ENCODE assay signal across 26 cellular contexts in genomic region chrX:72693477-72693876, GRCh38. TPM values are rescaled to one million over a fixed set of nuclear protein-coding genes. Genes with fewer than 3 reads are reported as not detected.
DNase-seq lines count a peak whose midpoint lies in the region; ATAC-seq, FAIRE-seq and TF ChIP-seq lines count a peak whose summit lies in the region.
"Had no signal": no experiment of that assay in that cellular context is flagged by ENCODE, and none has a peak within 500 bp of the region (broad histone marks: within the 10 kb centered on the region; RNA-seq: fewer than 3 reads in every experiment).

No MANE protein-coding gene starts in this region.

- H3K27me3 Mint-ChIP-seq in endodermal cell (ENCODE audit: insufficient read depth): no peaks in the 10 kb centered on the region
- H3K27me3 Mint-ChIP-seq: CD4-positive, alpha-beta T cell had no signal

- peaks cover 0 to 6% (median 0%) of the 10 kb centered on the region in 9 donors for H3K36me3 ChIP-seq in heart right ventricle
- H3K36me3 ChIP-seq in endodermal cell (ENCODE audit: control insufficient read depth, insufficient read depth, low read length): no peaks in the 10 kb centered on the region
- peaks cover 0 to 10% of the 10 kb centered on the region in 2 donors for H3K36me3 ChIP-seq in gastrocnemius medialis
- H3K36me3 ChIP-seq in small intestine (ENCODE audit: control insufficient read depth in 2 of 2, insufficient read depth in 2 of 2, low read length in 2 of 2): no peaks in the 10 kb centered on the region
- H3K36me3 ChIP-seq: BE2C; BLaER1 treated with 17β-estradiol and CSF1 and Interleukin-3, amounts not matched to agents 10 nM and 100 nM had no signal

- H3K9me3 ChIP-seq in heart right ventricle (no peaks in the 10 kb centered on the region), endodermal cell (ENCODE audit: control insufficient read depth, low read length) (no peaks in the 10 kb centered on the region), gastrocnemius medialis (no peaks in the 10 kb centered on the region), small intestine (ENCODE audit: control insufficient read depth, low read depth) (no peaks in the 10 kb centered on the region)
- H3K9me3 ChIP-seq: A549; BE2C; BLaER1 treated with 17β-estradiol and CSF1 and Interleukin-3, amounts not matched to agents 10 nM and 100 nM; HAP-1 had no signal

- no peak overlapping the region for H3K27ac Mint-ChIP-seq in endodermal cell
- H3K27ac Mint-ChIP-seq: CD14-positive monocyte; CD4-positive, alpha-beta T cell; CD8-positive, alpha-beta memory T cell; HFFc6 had no signal

- no peak overlapping the region for H3K4me3 Mint-ChIP-seq in endodermal cell
- H3K4me3 Mint-ChIP-seq: CD14-positive monocyte; CD4-positive, alpha-beta T cell; CD8-positive, alpha-beta memory T cell; HFFc6 had no signal

- in situ Hi-C loops in gastrocnemius medialis (cut with MboI; ENCODE audit: low sequenced_read_pairs in 4 of 4): no loop called here

- H3K4me1 Mint-ChIP-seq in endodermal cell: peaks cover 12% of the 10 kb centered on the region
- H3K4me1 Mint-ChIP-seq: CD14-positive monocyte; CD8-positive, alpha-beta memory T cell had no signal

- peaks cover 0 to 14% (median 0%) of the 10 kb centered on the region in 7 donors for H3K27me3 ChIP-seq in heart right ventricle
- no peaks in the 10 kb centered on the region for H3K27me3 ChIP-seq in endodermal cell (ENCODE audit: control insufficient read depth, insufficient read depth, low read length, poor library complexity, severe bottlenecking)
- no peaks in the 10 kb centered on the region for H3K27me3 ChIP-seq in gastrocnemius medialis
- H3K27me3 ChIP-seq in small intestine (ENCODE audit: control insufficient read depth in 2 of 2, insufficient read depth in 2 of 2, low read length in 2 of 2): no peaks in the 10 kb centered on the region
- H3K27me3 ChIP-seq: BE2C had no signal

- peaks cover 35% of the 10 kb centered on the region for H3K9me3 Mint-ChIP-seq in endodermal cell
- H3K9me3 Mint-ChIP-seq: CD14-positive monocyte; CD4-positive, alpha-beta T cell; CD8-positive, alpha-beta memory T cell; HFFc6 had no signal

- H3K9ac ChIP-seq in endodermal cell (ENCODE audit: extremely low read depth, low read length, poor library complexity, severe bottlenecking): no peak overlapping the region
- H3K9ac ChIP-seq: BLaER1 treated with 17β-estradiol and CSF1 and Interleukin-3, amounts not matched to agents 10 nM and 100 nM had no signal

- TF ChIP-seq CTCF in heart right ventricle (IDR thresholded peaks at IDR 0.05) (no peak), endodermal cell (conservative IDR thresholded peaks at IDR 0.05) (no peak), gastrocnemius medialis (IDR thresholded peaks at IDR 0.05 in 4 of 5, conservative IDR thresholded peaks at IDR 0.05 in 1 of 5) (no peak)

- WGBS in heart right ventricle, 2 donors: 79 to 86% methylated on average over 1 of the region's 1 CpG
- no CpG with 5 or more reads among the region's 1 CpG for WGBS in endodermal cell (ENCODE audit: insufficient coverage in 1 of 2, insufficient read length in 1 of 2), 2 experiments
- whole genome bisulfite sequencing in small intestine, 3 donors: 54 to 86% (median 80%) methylated on average over 1 of the region's 1 CpG

- H3K27ac ChIP-seq in heart right ventricle: peak overlapping the region in 1 of 10 donors; percentile 10
- no peak overlapping the region for H3K27ac ChIP-seq in endodermal cell (ENCODE audit: low read depth, low read length)
- H3K27ac ChIP-seq in gastrocnemius medialis: peak overlapping the region; percentile 48 to 79 (median 63)
- no peak overlapping the region for H3K27ac ChIP-seq in small intestine (ENCODE audit: low read depth in 1 of 2, low read length in 1 of 2)
- H3K27ac ChIP-seq: BLaER1 treated with 17β-estradiol and CSF1 and Interleukin-3, amounts not matched to agents 10 nM and 100 nM had no signal

- peaks cover 0 to 4% (median 0%) of the 10 kb centered on the region in 9 donors for H3K4me1 ChIP-seq in heart right ventricle
- no peaks in the 10 kb centered on the region for H3K4me1 ChIP-seq in endodermal cell (ENCODE audit: control insufficient read depth, insufficient read depth, low read length)
- peaks cover 3 to 14% of the 10 kb centered on the region in 2 donors for H3K4me1 ChIP-seq in gastrocnemius medialis
- H3K4me1 ChIP-seq in small intestine (ENCODE audit: control insufficient read depth in 2 of 2, insufficient read depth in 1 of 2, low read depth in 1 of 2, low read length in 1 of 2): no peaks in the 10 kb centered on the region
- H3K4me1 ChIP-seq: BE2C; BLaER1 treated with 17β-estradiol and CSF1 and Interleukin-3, amounts not matched to agents 10 nM and 100 nM; HAP-1 had no signal

- intact Hi-C loops in heart right ventricle (cut with DNase I): no loop called here
- intact Hi-C loops in cardiac septum (cut with DNase I): no loop called here
- intact Hi-C loops in gastrocnemius medialis (cut with DNase I; ENCODE audit: low total_unique reads): no loop called here

- DNase-seq in heart right ventricle (peak in 1 of 2 donors; percentile 4), cardiac septum (ENCODE audit: low spot score) (no peak), endodermal cell (peak; percentile 35), gastrocnemius medialis (peak in 1 of 2 donors; percentile 49), small intestine (no peak), inferior parietal cortex (ENCODE audit: extremely low spot score) (no peak)
- DNase-seq: 8988T; ACHN; AML-193; BE2C; CD4-positive, alpha-beta T cell; CD8-positive, alpha-beta memory T cell; DMS 273 treated with DMSO at 0.1 percent for 48 hours; DMS79; EL; GDM1; GOT3; HFFc6 had no signal

- H3K36me3 Mint-ChIP-seq in endodermal cell (ENCODE audit: low read depth): no peaks in the 10 kb centered on the region
- H3K36me3 Mint-ChIP-seq: CD14-positive monocyte; CD8-positive, alpha-beta memory T cell had no signal

- no peak for FAIRE-seq in small intestine (lab: Jason Lieb, UNC)
- FAIRE-seq: A549, D721Med, GM12891, GM18507, H54 had no signal

- TF ChIP-seq POLR2A in gastrocnemius medialis (IDR thresholded peaks at IDR 0.05): no peak

- H3K4me3 ChIP-seq in heart right ventricle (no peak overlapping the region), endodermal cell (ENCODE audit: low read length) (no peak overlapping the region), gastrocnemius medialis (no peak overlapping the region), small intestine (ENCODE audit: low read depth in 1 of 2, low read length in 2 of 2) (no peak overlapping the region)
- H3K4me3 ChIP-seq: A549; BLaER1 treated with 17β-estradiol and CSF1 and Interleukin-3, amounts not matched to agents 10 nM and 100 nM; HAP-1 had no signal

- ATAC-seq in heart right ventricle (peak in 5 of 8 donors; percentile 30 to 67 (median 59)), gastrocnemius medialis (peak; percentile 81 to 100)

RNA-seq across cellular contexts. Expression of gene PHKA1, which starts 20.6 kb away (rescaled TPM):
- total RNA-seq in heart right ventricle (10 to 100 TPM; 11.0 to 26.2 (median 15.6) TPM), cardiac septum (5.8 TPM), endodermal cell (10 to 100 TPM in 1 of 2 donors, 1 to 10 TPM in 1; 6.7 to 10.2 TPM), gastrocnemius medialis (100 to 1,000 TPM in 2 of 4 donors, 10 to 100 TPM in 2; 33.5 to 176 (median 107) TPM)
- polyA plus RNA-seq in heart right ventricle (1 to 10 TPM; 2.6 to 5.0 TPM), small intestine (1 to 10 TPM in 1 of 3 donors, under 1 TPM in 2; 0.22 to 1.4 (median 0.27) TPM)
- 3.6 TPM for polyA plus RNA-seq in endodermal cell (2013, experiment 1 of 2)
- 3.3 TPM for polyA plus RNA-seq in endodermal cell (2013, experiment 2 of 2)
- polyA plus RNA-seq: CD14-positive monocyte; CD8-positive, alpha-beta memory T cell had no signal

Comparison
In these comparisons a context has a peak if more than half of its experiments do, and no peak if none do; other contexts are left out.
1. H3K27ac ChIP-seq: peak in gastrocnemius medialis (4 of 4); none in endodermal cell (single experiment) and small intestine (0 of 2).